1 cellular context compared by ENCODE assay signal in genomic region chr6:20463396-20463795, GRCh38.
TF ChIP-seq lines count a peak whose summit lies in the region.

No MANE protein-coding gene starts in this region.

TF ChIP-seq in GM12878, 131 proteins besides CTCF, POLR2A, EP300 and RAD21 (continued from another document and continues in another):
- no peak for TF ChIP-seq TCF7 (IDR thresholded peaks at IDR 0.05; ENCODE audit: borderline replicate concordance)
- TF ChIP-seq CREM (IDR thresholded peaks at IDR 0.05; ENCODE audit: low read depth) = 0 out of 2 replicates have a peak, but pooled peaks have one; percentile 13
- TF ChIP-seq MYB (IDR thresholded peaks at IDR 0.05; ENCODE audit: borderline replicate concordance, low read depth, low read length) = no peak
- TF ChIP-seq LARP7 (IDR thresholded peaks at IDR 0.05) = no peak
- no peak for TF ChIP-seq KDM1A (IDR thresholded peaks at IDR 0.05; ENCODE audit: borderline replicate concordance)
- no peak for TF ChIP-seq CHD2 (IDR thresholded peaks at IDR 0.05; ENCODE audit: borderline replicate concordance, low read depth, low read length)
- peak; percentile 67 for TF ChIP-seq NFIC (IDR thresholded peaks at IDR 0.05; ENCODE audit: low read depth, low read length)
- no peak for TF ChIP-seq WRNIP1 (IDR thresholded peaks at IDR 0.05; ENCODE audit: borderline replicate concordance, low read depth, low read length)
- no peak for TF ChIP-seq CBFB (IDR thresholded peaks at IDR 0.05; ENCODE audit: low read depth)
- TF ChIP-seq REST (IDR thresholded peaks at IDR 0.05; ENCODE audit: low read depth, low read length) = no peak
- no peak for TF ChIP-seq BMI1 (IDR thresholded peaks at IDR 0.05; ENCODE audit: borderline replicate concordance)
- TF ChIP-seq RB1 (IDR thresholded peaks at IDR 0.05; ENCODE audit: borderline replicate concordance) = no peak
- TF ChIP-seq EGR1 (IDR thresholded peaks at IDR 0.05; ENCODE audit: borderline replicate concordance in 1 of 2, low read depth in 2 of 2, low read length in 2 of 2) = no peak
- TF ChIP-seq NR2F1 (conservative IDR thresholded peaks at IDR 0.05) = no peak
- no peak for TF ChIP-seq POU2F2 (IDR thresholded peaks at IDR 0.05; ENCODE audit: borderline replicate concordance, low read depth, low read length)
- TF ChIP-seq JUND (IDR thresholded peaks at IDR 0.05; ENCODE audit: low read depth, low read length) = no peak
- peak; percentile 70 for TF ChIP-seq ATF2 (IDR thresholded peaks at IDR 0.05; ENCODE audit: low read length)
- peak; percentile 32; the same call in 1 of the 2 replicates for TF ChIP-seq ATF7 (IDR thresholded peaks at IDR 0.05; ENCODE audit: low read depth)
- TF ChIP-seq PAX8 (IDR thresholded peaks at IDR 0.05) = no peak
- TF ChIP-seq SPI1 (IDR thresholded peaks at IDR 0.05; ENCODE audit: borderline replicate concordance, insufficient read depth, low read depth, low read length) = no peak
- no peak for TF ChIP-seq ZBED1 (IDR thresholded peaks at IDR 0.05; ENCODE audit: borderline replicate concordance)
- TF ChIP-seq RBBP5 (conservative IDR thresholded peaks at IDR 0.05) = no peak
- no peak; the same call in 1 of the 2 replicates for TF ChIP-seq ZBTB40 (IDR thresholded peaks at IDR 0.05; ENCODE audit: borderline replicate concordance)
- TF ChIP-seq POLR2AphosphoS2 (IDR thresholded peaks at IDR 0.05; ENCODE audit: low read depth, low read length) = no peak
- TF ChIP-seq ZBTB33 (IDR thresholded peaks at IDR 0.05) = no peak
- TF ChIP-seq CHD1 (IDR thresholded peaks at IDR 0.05; ENCODE audit: low read depth, low read length) = no peak
- peak; percentile 93 to 94 for TF ChIP-seq BHLHE40 (IDR thresholded peaks at IDR 0.05; ENCODE audit: borderline replicate concordance in 1 of 2, low read depth in 2 of 2, low read length in 1 of 2)
- 0 out of 2 replicates have a peak, but pooled peaks have one; percentile 16 for TF ChIP-seq NBN (IDR thresholded peaks at IDR 0.05)
- TF ChIP-seq CBX5 (IDR thresholded peaks at IDR 0.05; ENCODE audit: low read depth) = no peak; the same call in none of the 2 replicates
- no peak for TF ChIP-seq BCL11A (IDR thresholded peaks at IDR 0.05; ENCODE audit: low read depth, low read length)
- TF ChIP-seq ZNF24 (IDR thresholded peaks at IDR 0.05) = peak; percentile 63; the same call in 1 of the 2 replicates
- TF ChIP-seq MXI1 (IDR thresholded peaks at IDR 0.05; ENCODE audit: low read depth, low read length) = no peak
- no peak for TF ChIP-seq EZH2 (IDR thresholded peaks at IDR 0.05; ENCODE audit: borderline replicate concordance, control insufficient read depth, low read depth, low read length)
- no peak for TF ChIP-seq CUX1 (IDR thresholded peaks at IDR 0.05; ENCODE audit: insufficient replicate concordance, low read depth, low read length)
- TF ChIP-seq NFYA (IDR thresholded peaks at IDR 0.05; ENCODE audit: borderline replicate concordance, low read depth, low read length) = no peak
- TF ChIP-seq ZBTB4 (CRISPR knock-in tag; IDR thresholded peaks at IDR 0.05) = no peak
- peak; percentile 80; the same call in 1 of the 2 replicates for TF ChIP-seq SMARCA5 (IDR thresholded peaks at IDR 0.05)
- TF ChIP-seq CREB1 (IDR thresholded peaks at IDR 0.05; ENCODE audit: low read depth) = peak; percentile 29; the same call in 1 of the 2 replicates
- no peak for TF ChIP-seq IRF4 (IDR thresholded peaks at IDR 0.05; ENCODE audit: low read depth, low read length)
- no peak for TF ChIP-seq MAX (IDR thresholded peaks at IDR 0.05; ENCODE audit: low read depth, low read length)
- no peak for TF ChIP-seq ZSCAN29 (IDR thresholded peaks at IDR 0.05)
- TF ChIP-seq MTA2 (IDR thresholded peaks at IDR 0.05; ENCODE audit: low read depth) = no peak; the same call in 1 of the 2 replicates
- no peak for TF ChIP-seq ZNF384 (IDR thresholded peaks at IDR 0.05; ENCODE audit: borderline replicate concordance, low read depth, low read length)
